In genomic region chr15:70742928-70743327, GRCh38 we compare ENCODE assay signal across 9 cellular contexts. TPM values are rescaled to one million over a fixed set of nuclear protein-coding genes. Genes with fewer than 3 reads are reported as not detected.
DNase-seq lines count a peak whose midpoint lies in the region; ATAC-seq and TF ChIP-seq lines count a peak whose summit lies in the region.
"Had no signal": no experiment of that assay in that cellular context is flagged by ENCODE, and none has a peak within 500 bp of the region (broad histone marks: within the 10 kb centered on the region; RNA-seq: fewer than 3 reads in every experiment).

No MANE protein-coding gene starts in this region.

- H3K36me3 ChIP-seq in left ventricle myocardium inferior, result no peaks in the 10 kb centered on the region
- no peaks in the 10 kb centered on the region for H3K36me3 ChIP-seq in muscle layer of duodenum (ENCODE audit: control insufficient read depth in 1 of 2, insufficient read depth in 2 of 2, low read length in 2 of 2)
- H3K36me3 ChIP-seq in vagina, result no peaks in the 10 kb centered on the region
- H3K36me3 ChIP-seq in CD8-positive, alpha-beta memory T cell (ENCODE audit: insufficient read depth, low read length), result no peaks in the 10 kb centered on the region

- H3K27ac ChIP-seq in left ventricle myocardium inferior (replicated peaks) (peak overlapping the region; percentile 88), muscle layer of duodenum (ENCODE audit: low read length) (peak overlapping the region; percentile 66), vagina (peak overlapping the region; percentile 84)
- no peak overlapping the region for H3K27ac ChIP-seq in CD8-positive, alpha-beta memory T cell (ENCODE audit: low read depth, low read length)

- DNase-seq in left ventricle myocardium inferior (no peak), cardiac septum (ENCODE audit: low spot score) (no peak), choroid plexus epithelial cell (ENCODE audit: low read depth) (peak; percentile 78), vagina (ENCODE audit: extremely low spot score in 2 of 2) (no peak), NCI-H69 (lab: John Stamatoyannopoulos, UW) (no peak)
- DNase-seq in CD8-positive, alpha-beta memory T cell, result no peak
- DNase-seq: immature natural killer cell had no signal

- no peak for TF ChIP-seq POLR2A in vagina (IDR thresholded peaks at IDR 0.05)

- H3K9me3 ChIP-seq in left ventricle myocardium inferior (replicated peaks) (no peaks in the 10 kb centered on the region), muscle layer of duodenum (ENCODE audit: control insufficient read depth in 1 of 2, low read length in 2 of 2) (no peaks in the 10 kb centered on the region), vagina (no peaks in the 10 kb centered on the region)
- no peaks in the 10 kb centered on the region for H3K9me3 ChIP-seq in CD8-positive, alpha-beta memory T cell (ENCODE audit: low read length)

- CTCF ChIA-PET in CD8-positive, alpha-beta memory T cell (lab: Charles Lee), result no interaction called here

- H3K4me1 ChIP-seq in left ventricle myocardium inferior (peaks cover 73% of the 10 kb centered on the region), muscle layer of duodenum (ENCODE audit: control insufficient read depth in 1 of 2, insufficient read depth in 2 of 2, low read length in 2 of 2) (peaks cover 6 to 13% of the 10 kb centered on the region in 2 donors), vagina (peaks cover 43% of the 10 kb centered on the region)
- H3K4me1 ChIP-seq in CD8-positive, alpha-beta memory T cell (ENCODE audit: insufficient read depth, low read length), result no peaks in the 10 kb centered on the region

- intact Hi-C loops in left ventricle myocardium inferior (cut with micrococcal nuclease), result no loop called here
- intact Hi-C loops in cardiac septum (cut with DNase I), result no loop called here
- intact Hi-C loops in vagina (cut with DNase I), result no loop called here

- no peak for TF ChIP-seq CTCF in left ventricle myocardium inferior (IDR thresholded peaks at IDR 0.05; ENCODE audit: borderline replicate concordance)
- no peak for TF ChIP-seq CTCF in choroid plexus epithelial cell (conservative IDR thresholded peaks at IDR 0.05; ENCODE audit: low read depth, low read length)
- TF ChIP-seq CTCF in vagina (IDR thresholded peaks at IDR 0.05), result no peak

- peaks cover 12% of the 10 kb centered on the region for H3K27me3 Mint-ChIP-seq in activated T-helper 17 cell treated with anti-CD3 and anti-CD28 coated beads, Interleukin-2, amount 50 U/mL, for 72 hours
- peaks cover 6 to 27% of the 10 kb centered on the region in 2 donors for H3K27me3 Mint-ChIP-seq in CD8-positive, alpha-beta memory T cell

- H3K9me3 Mint-ChIP-seq in activated T-helper 17 cell treated with anti-CD3 and anti-CD28 coated beads, Interleukin-2, amount 50 U/mL, for 72 hours, result no peaks in the 10 kb centered on the region
- no peaks in the 10 kb centered on the region for H3K9me3 Mint-ChIP-seq in CD8-positive, alpha-beta memory T cell
- H3K9me3 Mint-ChIP-seq: immature natural killer cell had no signal

- H3K27ac Mint-ChIP-seq in activated T-helper 17 cell treated with anti-CD3 and anti-CD28 coated beads, Interleukin-2, amount 50 U/mL, for 72 hours, result no peak overlapping the region
- H3K27ac Mint-ChIP-seq in CD8-positive, alpha-beta memory T cell, result no peak overlapping the region
- H3K27ac Mint-ChIP-seq: immature natural killer cell had no signal

- H3K4me3 ChIP-seq in left ventricle myocardium inferior (peak overlapping the region; percentile 62), choroid plexus epithelial cell (ENCODE audit: low read depth, low read length) (no peak overlapping the region), muscle layer of duodenum (ENCODE audit: low read depth in 1 of 2, low read length in 2 of 2) (peak overlapping the region; percentile 39 to 49), vagina (peak overlapping the region in 1 of 2 donors; percentile 36)
- no peak overlapping the region for H3K4me3 ChIP-seq in CD8-positive, alpha-beta memory T cell (ENCODE audit: low read length)

- H3K36me3 Mint-ChIP-seq in activated T-helper 17 cell treated with anti-CD3 and anti-CD28 coated beads, Interleukin-2, amount 50 U/mL, for 72 hours (ENCODE audit: low read depth), result no peaks in the 10 kb centered on the region
- H3K36me3 Mint-ChIP-seq in CD8-positive, alpha-beta memory T cell, result no peaks in the 10 kb centered on the region
- H3K36me3 Mint-ChIP-seq: immature natural killer cell had no signal

- H3K4me3 Mint-ChIP-seq in activated T-helper 17 cell treated with anti-CD3 and anti-CD28 coated beads, Interleukin-2, amount 50 U/mL, for 72 hours, result no peak overlapping the region
- no peak overlapping the region for H3K4me3 Mint-ChIP-seq in CD8-positive, alpha-beta memory T cell

- no peak for ATAC-seq in activated T-helper 17 cell treated with anti-CD3 and anti-CD28 coated beads, Interleukin-2, amount 50 U/mL, for 72 hours (replicated peaks)

- POLR2A ChIA-PET in CD8-positive, alpha-beta memory T cell (lab: Charles Lee), result no interaction called here

- H3K4me1 Mint-ChIP-seq in activated T-helper 17 cell treated with anti-CD3 and anti-CD28 coated beads, Interleukin-2, amount 50 U/mL, for 72 hours, result no peaks in the 10 kb centered on the region
- H3K4me1 Mint-ChIP-seq in CD8-positive, alpha-beta memory T cell, result no peaks in the 10 kb centered on the region

- H3K27me3 ChIP-seq in left ventricle myocardium inferior (ENCODE audit: low read depth) (no peaks in the 10 kb centered on the region), muscle layer of duodenum (ENCODE audit: low read depth, low read length) (no peaks in the 10 kb centered on the region), vagina (no peaks in the 10 kb centered on the region)
- no peaks in the 10 kb centered on the region for H3K27me3 ChIP-seq in CD8-positive, alpha-beta memory T cell (ENCODE audit: insufficient read depth, low read length, poor library complexity, severe bottlenecking)

RNA-seq across cellular contexts. Expression of gene UACA, which starts 20.4 kb away (rescaled TPM):
- total RNA-seq in left ventricle myocardium inferior, result 33.7 TPM
- 78.0 TPM for total RNA-seq in cardiac septum
- 40.3 TPM for total RNA-seq in vagina
- total RNA-seq in activated T-helper 17 cell treated with anti-CD3 and anti-CD28 coated beads, Interleukin-2, amount 50 U/mL, for 72 hours, result 1 to 10 TPM; 2.0 to 3.4 TPM
- under 1 TPM; 0.53 to 0.81 TPM for total RNA-seq in CD8-positive, alpha-beta memory T cell
- not detected for polyA plus RNA-seq in CD8-positive, alpha-beta memory T cell

Comparison
In these comparisons a context has a peak if more than half of its experiments do, and no peak if none do; other contexts are left out.
1. H3K4me3 ChIP-seq: peak in left ventricle myocardium inferior (single experiment) and muscle layer of duodenum (2 of 2); none in choroid plexus epithelial cell (single experiment) and CD8-positive, alpha-beta memory T cell (single experiment).